1 cellular context compared by ENCODE assay signal in genomic region chr10:47143072-47143471, GRCh38.
TF ChIP-seq lines count a peak whose summit lies in the region.

No MANE protein-coding gene starts in this region.

TF ChIP-seq in H1, 55 proteins besides CTCF, POLR2A, EP300 and RAD21:
- no peak for TF ChIP-seq JUND (IDR thresholded peaks at IDR 0.05; ENCODE audit: low read length)
- TF ChIP-seq RXRA (IDR thresholded peaks at IDR 0.05; ENCODE audit: insufficient read depth, low read depth, low read length) = no peak
- TF ChIP-seq CHD2 (IDR thresholded peaks at IDR 0.05; ENCODE audit: low read length) = no peak
- TF ChIP-seq PHF8 (conservative IDR thresholded peaks at IDR 0.05; ENCODE audit: low read depth, low read length) = no peak
- TF ChIP-seq USF2 (IDR thresholded peaks at IDR 0.05; ENCODE audit: low read length) = no peak
- no peak for TF ChIP-seq CEBPB (IDR thresholded peaks at IDR 0.05; ENCODE audit: low read depth, low read length)
- no peak for TF ChIP-seq SIX5 (IDR thresholded peaks at IDR 0.05; ENCODE audit: low read depth, low read length)
- TF ChIP-seq CHD1 (IDR thresholded peaks at IDR 0.05; ENCODE audit: low read depth, low read length) = no peak
- TF ChIP-seq SRF (IDR thresholded peaks at IDR 0.05; ENCODE audit: low read depth, low read length) = no peak
- no peak for TF ChIP-seq CBX5 (IDR thresholded peaks at IDR 0.05; ENCODE audit: low read depth, low read length)
- no peak for TF ChIP-seq NRF1 (IDR thresholded peaks at IDR 0.05; ENCODE audit: low read depth, low read length)
- no peak for TF ChIP-seq CREB1 (IDR thresholded peaks at IDR 0.05)
- no peak for TF ChIP-seq EZH2 (IDR thresholded peaks at IDR 0.05; ENCODE audit: low read depth, low read length, severe bottlenecking)
- TF ChIP-seq ATF3 (IDR thresholded peaks at IDR 0.05; ENCODE audit: insufficient read depth, low read depth, low read length) = no peak
- TF ChIP-seq GTF2F1 (IDR thresholded peaks at IDR 0.05; ENCODE audit: borderline replicate concordance, low read depth, low read length) = no peak
- TF ChIP-seq TCF12 (IDR thresholded peaks at IDR 0.05; ENCODE audit: low read depth, low read length) = no peak
- TF ChIP-seq ASH2L (IDR thresholded peaks at IDR 0.05; ENCODE audit: low read length) = no peak
TF ChIP-seq in H1: peak in this region for 0.
